In genomic region chr19:58002384-58003152, GRCh38 we compare ENCODE assay signal across 8 cellular contexts. TPM values are rescaled to one million over a fixed set of nuclear protein-coding genes. Genes with fewer than 3 reads are reported as not detected.
DNase-seq lines count a peak whose midpoint lies in the region; ATAC-seq and TF ChIP-seq lines count a peak whose summit lies in the region.

TSS of gene ZNF606 (minus strand) at chr19:58002820. CDS start at chr19:58001319, 1,501 bp downstream.

- peak within 1 kb of the TSS; percentile 94 for H3K4me3 ChIP-seq in fibroblast of villous mesenchyme (ENCODE audit: low read depth, low read length)

- POLR2A ChIA-PET in RWPE1 (lab: Yijun Ruan, JAX; ENCODE audit: low non-redundant PET) = interaction anchor here (0.5 kb wide), 1 partner anchor 1845 kb away, joined by 3 read pairs; no protein-coding TSS in a partner anchor

- CTCF ChIA-PET in RWPE1 (lab: Yijun Ruan, JAX) = interaction anchor here (0.5 to 0.6 kb wide), 2 partner anchors 9 to 214 kb away, joined by 3 to 4 read pairs; no protein-coding TSS in a partner anchor

- H3K4me1 Mint-ChIP-seq in neural crest cell = peaks cover 19% of the 10 kb centered on the region
- H3K4me1 Mint-ChIP-seq in stimulated activated naive CD8-positive, alpha-beta T cell treated with anti-CD3 and anti-CD28 coated beads, Interleukin-15, amount 100 ng/mL, for 72 hours = peaks cover 46% of the 10 kb centered on the region

- peaks cover 90% of the 10 kb centered on the region for H3K36me3 Mint-ChIP-seq in neural crest cell (ENCODE audit: low read depth)

- H3K27me3 Mint-ChIP-seq in neural crest cell (ENCODE audit: low read depth) = peaks cover 4% of the 10 kb centered on the region
- H3K27me3 Mint-ChIP-seq in stimulated activated naive CD8-positive, alpha-beta T cell treated with anti-CD3 and anti-CD28 coated beads, Interleukin-15, amount 100 ng/mL, for 72 hours = no peaks in the 10 kb centered on the region

- H3K9me3 Mint-ChIP-seq in neural crest cell = peaks cover 28% of the 10 kb centered on the region
- peaks cover 60 to 61% of the 10 kb centered on the region in 2 donors for H3K9me3 Mint-ChIP-seq in stimulated activated naive CD8-positive, alpha-beta T cell treated with anti-CD3 and anti-CD28 coated beads, Interleukin-15, amount 100 ng/mL, for 72 hours

- DNase-seq in DMS 273 (lab: John Stamatoyannopoulos, UW; ENCODE audit: unreplicated experiment) (peak; percentile 95), HuH-7.5 (ENCODE audit: low spot score) (peak; percentile 93), RWPE1 (ENCODE audit: low spot score) (peak; percentile 81), activated gamma-delta T cell (lab: John Stamatoyannopoulos, UW) (peak; percentile 77), fibroblast of villous mesenchyme (ENCODE audit: low read depth) (peak; percentile 89), neural crest cell (ENCODE audit: low read depth, low spot score) (peak; percentile 75)
- DNase-seq in stimulated activated naive CD8-positive, alpha-beta T cell treated with anti-CD3 and anti-CD28 coated beads, Interleukin-15, amount 100 ng/mL, for 72 hours = peak; percentile 86 to 89

- peak; percentile 90 for ATAC-seq in GM21515 (IDR thresholded peaks at IDR 0.05; ENCODE audit: unreplicated experiment)
- peak; percentile 99 for ATAC-seq in stimulated activated naive CD8-positive, alpha-beta T cell treated with anti-CD3 and anti-CD28 coated beads, Interleukin-15, amount 100 ng/mL, for 72 hours

- TF ChIP-seq CTCF in RWPE1 (conservative IDR thresholded peaks at IDR 0.05; ENCODE audit: low read depth) = no peak
- TF ChIP-seq CTCF in fibroblast of villous mesenchyme (IDR thresholded peaks at IDR 0.05; ENCODE audit: insufficient read depth, low read depth, low read length) = no peak
- no peak for TF ChIP-seq CTCF in neural crest cell (conservative IDR thresholded peaks at IDR 0.05)

- peak within 1 kb of the TSS; percentile 93 for H3K27ac Mint-ChIP-seq in neural crest cell (ENCODE audit: unreplicated experiment)
- H3K27ac Mint-ChIP-seq in stimulated activated naive CD8-positive, alpha-beta T cell treated with anti-CD3 and anti-CD28 coated beads, Interleukin-15, amount 100 ng/mL, for 72 hours = peak within 1 kb of the TSS; percentile 96 to 99

- peak within 1 kb of the TSS; percentile 82 for H3K27ac ChIP-seq in RWPE1

- H3K4me3 Mint-ChIP-seq in neural crest cell = peak within 1 kb of the TSS; percentile 91
- peak within 1 kb of the TSS; percentile 76 to 93 for H3K4me3 Mint-ChIP-seq in stimulated activated naive CD8-positive, alpha-beta T cell treated with anti-CD3 and anti-CD28 coated beads, Interleukin-15, amount 100 ng/mL, for 72 hours

RNA-seq across cellular contexts. Expression of gene ZNF606, which starts in this region (rescaled TPM):
- total RNA-seq in fibroblast of villous mesenchyme = 13.8 and 16.8 TPM in 2 replicates
- total RNA-seq in neural crest cell = 38.1 and 41.5 TPM in 2 replicates

Comparison
In these comparisons a context has a peak if more than half of its experiments do, and no peak if none do; other contexts are left out.
1. Peak in every context shown above with its lines: DNase-seq, ATAC-seq, H3K4me3 ChIP-seq and H3K27ac ChIP-seq.